ENCODE assay signal across 9 cellular contexts in the genomic region with DNA sequence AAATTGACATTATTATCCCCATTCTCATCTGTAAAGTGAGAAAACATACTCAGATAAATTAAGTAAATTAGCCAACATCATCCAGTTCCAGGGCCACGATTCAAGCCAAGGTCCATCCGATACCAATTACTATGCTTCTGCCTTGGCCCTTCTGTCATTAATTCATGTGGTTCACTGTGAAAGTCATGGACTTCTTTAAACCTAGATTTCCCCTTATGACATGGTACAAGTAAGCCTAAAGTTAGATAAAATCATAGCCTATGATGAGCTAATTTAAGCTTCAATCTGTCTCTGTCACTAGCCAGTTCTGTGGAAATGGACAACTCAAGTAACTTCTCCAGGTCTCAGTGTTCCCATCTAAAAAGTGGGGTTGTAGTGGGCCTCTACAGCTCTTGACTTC.
DNase-seq lines count a peak whose midpoint lies in the region; ATAC-seq and TF ChIP-seq lines count a peak whose summit lies in the region.
"Had no signal": no experiment of that assay in that cellular context is flagged by ENCODE, and none has a peak within 500 bp of the region (broad histone marks: within the 10 kb centered on the region; RNA-seq: fewer than 3 reads in every experiment).

No MANE protein-coding gene starts in this region.

- H2AK5ac ChIP-seq in H9 (ENCODE audit: insufficient read length, low read length) = no peak overlapping the region

- H3K4me3 ChIP-seq in DOHH2 (ENCODE audit: low read length) (peak overlapping the region; percentile 62), RWPE2 (ENCODE audit: severe bottlenecking) (no peak overlapping the region), esophagus squamous epithelium (peak overlapping the region in 1 of 4 donors; percentile 13), skeletal muscle satellite cell (ENCODE audit: low read length) (no peak overlapping the region)

- intact Hi-C loops in esophagus squamous epithelium (cut with DNase I) = loop anchor here (10.0 kb wide), 1 partner anchor 223 kb away; the partner anchor contains the start of gene MARCKS

- no peaks in the 10 kb centered on the region for H3K27me3 ChIP-seq in DOHH2 (ENCODE audit: control insufficient read depth, low read length)
- no peaks in the 10 kb centered on the region for H3K27me3 ChIP-seq in RWPE2 (ENCODE audit: insufficient read depth, poor library complexity, severe bottlenecking)
- no peaks in the 10 kb centered on the region for H3K27me3 ChIP-seq in esophagus squamous epithelium
- no peaks in the 10 kb centered on the region for H3K27me3 ChIP-seq in skeletal muscle satellite cell (ENCODE audit: control insufficient read depth, insufficient read depth, low read length)
- no peaks in the 10 kb centered on the region; the same call in 1 of the 2 replicates for H3K27me3 ChIP-seq in H9 (ENCODE audit: insufficient read depth, low read length)

- no peak overlapping the region for H4K91ac ChIP-seq in H9 (ENCODE audit: insufficient read length, low read depth, low read length)

- H3K4me3 Mint-ChIP-seq in H9 = no peak overlapping the region

- no peak overlapping the region for H3K23ac ChIP-seq in H9 (ENCODE audit: insufficient read length, low read depth, low read length)

- H4K8ac ChIP-seq in H9 (replicated peaks; ENCODE audit: insufficient read length, low read depth, low read length) = no peak overlapping the region

- H3K36me3 Mint-ChIP-seq in H9 (ENCODE audit: insufficient read depth in 1 of 3, low read depth in 3 of 3) = no peaks in the 10 kb centered on the region

- no peak overlapping the region for H3K4ac ChIP-seq in H9 (ENCODE audit: low read depth, low read length)

- WGBS in esophagus squamous epithelium, 2 donors = 67 to 78% methylated on average over 2 of the region's 2 CpGs
- no CpG with 5 or more reads among the region's 2 CpGs for WGBS in H9 (ENCODE audit: extremely low coverage, insufficient read length, low lambda C conversion rate)

- H3F3A ChIP-seq in DOHH2 (ENCODE audit: control insufficient read depth, insufficient read depth) = peaks cover 16% of the 10 kb centered on the region

- H3K27ac ChIP-seq in DOHH2 (ENCODE audit: low read depth, low read length) (peak overlapping the region; percentile 85), RWPE2 (ENCODE audit: poor library complexity, severe bottlenecking) (peak overlapping the region; percentile 82), esophagus squamous epithelium (peak overlapping the region; percentile 76 to 88 (median 82)), H9 (ENCODE audit: insufficient read length, low read depth, low read length) (no peak overlapping the region)

- no peak overlapping the region for H2BK120ac ChIP-seq in H9 (ENCODE audit: low read depth, low read length, poor library complexity, severe bottlenecking)

- H3K36me3 ChIP-seq in DOHH2 (ENCODE audit: control insufficient read depth, low read length) = peaks cover 2% of the 10 kb centered on the region; the same call in 1 of the 2 replicates
- H3K36me3 ChIP-seq in RWPE2 (ENCODE audit: low read depth) = no peaks in the 10 kb centered on the region
- no peaks in the 10 kb centered on the region for H3K36me3 ChIP-seq in esophagus squamous epithelium
- no peaks in the 10 kb centered on the region for H3K36me3 ChIP-seq in skeletal muscle satellite cell (ENCODE audit: insufficient read depth, low read length)

- H3K79me1 ChIP-seq in H9 (ENCODE audit: insufficient read depth, low read depth, low read length, poor library complexity, severe bottlenecking) = no peaks in the 10 kb centered on the region

- H3K14ac ChIP-seq in H9 (ENCODE audit: insufficient read depth, low read length) = no peak overlapping the region

- H3K9me3 Mint-ChIP-seq in H9 = no peaks in the 10 kb centered on the region

- peak overlapping the region; percentile 77 for H3K4me2 ChIP-seq in DOHH2 (ENCODE audit: low read length)
- peak overlapping the region; percentile 82 for H3K4me2 ChIP-seq in skeletal muscle satellite cell (ENCODE audit: low read length)
- no peak overlapping the region for H3K4me2 ChIP-seq in H9 (ENCODE audit: insufficient read depth, insufficient read length, low read length)

- H2BK5ac ChIP-seq in H9 (ENCODE audit: insufficient read length, low read length) = no peak overlapping the region

- no peaks in the 10 kb centered on the region for H3K9me3 ChIP-seq in DOHH2 (ENCODE audit: control insufficient read depth, insufficient read depth, low read length)
- H3K9me3 ChIP-seq in RWPE2 (ENCODE audit: severe bottlenecking) = no peaks in the 10 kb centered on the region
- no peaks in the 10 kb centered on the region for H3K9me3 ChIP-seq in esophagus squamous epithelium
- H3K9me3 ChIP-seq in skeletal muscle satellite cell (replicated peaks; ENCODE audit: low read length) = no peaks in the 10 kb centered on the region
- H3K9me3 ChIP-seq in H9 (ENCODE audit: control insufficient read depth, low read depth, low read length) = no peaks in the 10 kb centered on the region

- no peak for ATAC-seq in RWPE2 (ENCODE audit: low read depth)

- H3K18ac ChIP-seq in H9 (ENCODE audit: insufficient read length, low read depth, low read length) = no peak overlapping the region

- no peak overlapping the region for H4K5ac ChIP-seq in H9 (ENCODE audit: insufficient read length, low read depth, low read length)

- H3K4me1 ChIP-seq in DOHH2 (ENCODE audit: control insufficient read depth, low read length) = peaks cover 81% of the 10 kb centered on the region
- H3K4me1 ChIP-seq in RWPE2 (ENCODE audit: insufficient read depth, poor library complexity, severe bottlenecking) = peaks cover 38% of the 10 kb centered on the region
- peaks cover 28 to 79% (median 33%) of the 10 kb centered on the region in 3 donors for H3K4me1 ChIP-seq in esophagus squamous epithelium
- peaks cover 23% of the 10 kb centered on the region for H3K4me1 ChIP-seq in skeletal muscle satellite cell (ENCODE audit: control insufficient read depth, insufficient read depth, low read length)
- no peaks in the 10 kb centered on the region for H3K4me1 ChIP-seq in H9 (ENCODE audit: insufficient read depth, low read length)

- H2BK20ac ChIP-seq in H9 (ENCODE audit: low read depth, low read length, poor library complexity, severe bottlenecking) = no peak overlapping the region

- H3K9me2 ChIP-seq in DOHH2 (replicated peaks; ENCODE audit: control insufficient read depth, low read length) = no peaks in the 10 kb centered on the region

- peak overlapping the region; percentile 67 for H3K9ac ChIP-seq in skeletal muscle satellite cell (ENCODE audit: low read depth, low read length)
- no peak overlapping the region for H3K9ac ChIP-seq in H9 (ENCODE audit: extremely low read depth, insufficient read length, low read length)

- no peak overlapping the region for H2BK12ac ChIP-seq in H9 (ENCODE audit: insufficient read length, low read depth, low read length)

- no peak overlapping the region for H3K56ac ChIP-seq in H9 (ENCODE audit: insufficient read length, low read depth, low read length)

- H3K79me2 ChIP-seq in DOHH2 (ENCODE audit: control insufficient read depth, low read length) = no peaks in the 10 kb centered on the region
- no peaks in the 10 kb centered on the region for H3K79me2 ChIP-seq in H9 (ENCODE audit: insufficient read depth, low read length)

- H3K23me2 ChIP-seq in H9 (ENCODE audit: insufficient read length, low read depth, low read length, poor library complexity, severe bottlenecking) = no peaks in the 10 kb centered on the region

- no peak overlapping the region for H2BK15ac ChIP-seq in H9 (ENCODE audit: low read depth, low read length)

- no peak overlapping the region for H3K27ac Mint-ChIP-seq in H9

- TF ChIP-seq CTCF in DOHH2 (IDR thresholded peaks at IDR 0.05; ENCODE audit: low read depth, low read length, poor library complexity, severe bottlenecking) (no peak), RWPE2 (IDR thresholded peaks at IDR 0.05; ENCODE audit: poor library complexity, severe bottlenecking) (no peak), esophagus squamous epithelium (IDR thresholded peaks at IDR 0.05) (no peak), H9 (conservative IDR thresholded peaks at IDR 0.05) (no peak)

- no peaks in the 10 kb centered on the region; the same call in 1 of the 2 replicates for H3K27me3 Mint-ChIP-seq in H9 (ENCODE audit: low read depth)

- H2AFZ ChIP-seq in H9 (ENCODE audit: low read length) = no peak overlapping the region

- DNase-seq in RWPE2 (ENCODE audit: low spot score) (no peak), esophagus squamous epithelium (lab: John Stamatoyannopoulos, UW) (no peak), NCI-H1694 treated with DMSO at 0.1 percent for 48 hours (lab: John Stamatoyannopoulos, UW) (no peak), H9 (no peak), UCSD-AML1 (lab: John Stamatoyannopoulos, UW; ENCODE audit: unreplicated experiment) (no peak)
- DNase-seq in central memory CD4-positive, alpha-beta T cell = no peak
- DNase-seq: NCI-H187 had no signal

- H4K20me1 ChIP-seq in DOHH2 (ENCODE audit: control insufficient read depth, insufficient read depth, low read depth, low read length) (no peaks in the 10 kb centered on the region), H9 (ENCODE audit: control insufficient read depth, insufficient read depth, insufficient read length) (no peaks in the 10 kb centered on the region)

- no peak overlapping the region for H3T11ph ChIP-seq in H9 (ENCODE audit: low read length)

- H3K4me1 Mint-ChIP-seq in H9 = peaks cover 5 to 6% of the 10 kb centered on the region in 2 experiments

- no peak for TF ChIP-seq POLR2A in esophagus squamous epithelium (IDR thresholded peaks at IDR 0.05)
